Comparison of ENCODE assay signal across 17 cellular contexts in the genomic region with DNA sequence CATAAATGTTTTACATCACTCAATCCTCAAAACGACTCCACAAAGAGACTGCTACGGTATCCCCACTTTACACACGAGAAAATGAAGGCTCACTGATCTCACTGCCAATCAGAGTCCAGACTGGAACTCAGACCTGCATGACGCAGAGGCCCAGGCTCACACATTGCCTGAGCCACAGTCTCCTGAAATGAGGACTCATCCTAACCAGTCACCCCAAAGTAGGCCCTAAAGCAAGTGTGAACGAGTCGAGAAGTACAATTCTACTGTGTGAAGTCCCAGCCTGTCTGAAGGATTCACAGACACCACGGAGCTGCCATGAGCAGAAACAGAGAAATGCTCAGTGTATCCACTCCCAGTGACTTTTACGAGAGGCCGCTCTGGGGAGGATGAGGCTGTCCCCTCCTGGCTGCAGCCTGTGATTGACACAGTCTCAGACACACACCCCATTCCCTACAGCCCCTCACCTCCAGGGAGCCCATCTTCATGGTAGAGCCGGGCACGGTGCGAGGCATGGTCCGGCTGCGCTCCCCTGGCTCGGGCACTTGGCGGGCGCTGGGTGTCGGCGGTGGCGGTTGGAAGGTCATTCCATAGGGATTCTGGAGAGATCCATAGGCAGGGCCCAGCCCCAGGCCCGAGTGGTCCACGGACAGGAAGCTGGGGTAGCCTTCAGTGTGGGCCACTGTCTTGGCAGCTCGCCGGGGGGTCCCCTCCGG. TPM values are rescaled to one million over a fixed set of nuclear protein-coding genes. Genes with fewer than 3 reads are reported as not detected.
DNase-seq lines count a peak whose midpoint lies in the region; ATAC-seq and TF ChIP-seq lines count a peak whose summit lies in the region.
"Had no signal": no experiment of that assay in that cellular context is flagged by ENCODE, and none has a peak within 500 bp of the region (broad histone marks: within the 10 kb centered on the region; RNA-seq: fewer than 3 reads in every experiment).

No MANE protein-coding gene starts in this region.

- no peaks in the 10 kb centered on the region for H3K27me3 Mint-ChIP-seq in activated naive CD8-positive, alpha-beta T cell treated with anti-CD3 and anti-CD28 coated beads, Interleukin-2, amount 50 U/mL, for 24 hours
- no peaks in the 10 kb centered on the region for H3K27me3 Mint-ChIP-seq in activated naive CD8-positive, alpha-beta T cell treated with anti-CD3 and anti-CD28 coated beads for 36 hours
- peaks cover 3% of the 10 kb centered on the region; the same call in 1 of the 2 replicates for H3K27me3 Mint-ChIP-seq in H9 (ENCODE audit: low read depth)

- H3K4me2 ChIP-seq in H9 (ENCODE audit: insufficient read depth, insufficient read length, low read length) (no peak overlapping the region), osteoblast (ENCODE audit: insufficient read depth, low read length) (no peak overlapping the region)
- H3K4me2 ChIP-seq: BLaER1 had no signal

- no peak overlapping the region for H3K9ac ChIP-seq in H9 (ENCODE audit: extremely low read depth, insufficient read length, low read length)
- H3K9ac ChIP-seq: BLaER1, GM23248 had no signal

- H4K20me1 ChIP-seq in H9 (ENCODE audit: control insufficient read depth, insufficient read depth, insufficient read length) (no peaks in the 10 kb centered on the region), osteoblast (ENCODE audit: insufficient read depth, low read length) (peaks cover 5% of the 10 kb centered on the region)

- H3K9me3 Mint-ChIP-seq in activated naive CD8-positive, alpha-beta T cell treated with anti-CD3 and anti-CD28 coated beads, Interleukin-2, amount 50 U/mL, for 24 hours, result no peaks in the 10 kb centered on the region
- H3K9me3 Mint-ChIP-seq in activated naive CD8-positive, alpha-beta T cell treated with anti-CD3 and anti-CD28 coated beads for 36 hours, result no peaks in the 10 kb centered on the region
- no peaks in the 10 kb centered on the region for H3K9me3 Mint-ChIP-seq in H9
- H3K9me3 Mint-ChIP-seq: CD8-positive, alpha-beta memory T cell had no signal

- no peaks in the 10 kb centered on the region for H3K9me3 ChIP-seq in H9 (ENCODE audit: control insufficient read depth, low read depth, low read length)
- H3K9me3 ChIP-seq in osteoblast (ENCODE audit: low read depth, low read length), result no peaks in the 10 kb centered on the region
- H3K9me3 ChIP-seq: BLaER1, Caco-2, HAP-1 had no signal

- no peak overlapping the region for H4K8ac ChIP-seq in H9 (replicated peaks; ENCODE audit: insufficient read length, low read depth, low read length)

- H4K5ac ChIP-seq in H9 (ENCODE audit: insufficient read length, low read depth, low read length), result no peak overlapping the region

- H3K27ac Mint-ChIP-seq in activated naive CD8-positive, alpha-beta T cell treated with anti-CD3 and anti-CD28 coated beads, Interleukin-2, amount 50 U/mL, for 24 hours, result no peak overlapping the region
- no peak overlapping the region for H3K27ac Mint-ChIP-seq in activated naive CD8-positive, alpha-beta T cell treated with anti-CD3 and anti-CD28 coated beads for 36 hours
- H3K27ac Mint-ChIP-seq in H9, result peak overlapping the region; percentile 19 to 26 (median 26); a peak in 2 of 7 replicates

- H3K4me3 Mint-ChIP-seq in activated naive CD8-positive, alpha-beta T cell treated with anti-CD3 and anti-CD28 coated beads, Interleukin-2, amount 50 U/mL, for 24 hours, result no peak overlapping the region
- H3K4me3 Mint-ChIP-seq in activated naive CD8-positive, alpha-beta T cell treated with anti-CD3 and anti-CD28 coated beads for 36 hours, result no peak overlapping the region
- no peak overlapping the region for H3K4me3 Mint-ChIP-seq in H9
- H3K4me3 Mint-ChIP-seq: CD8-positive, alpha-beta memory T cell had no signal

- H3K4me1 ChIP-seq in H9 (ENCODE audit: insufficient read depth, low read length) (no peaks in the 10 kb centered on the region), osteoblast (ENCODE audit: insufficient read depth, low read length) (peaks cover 5% of the 10 kb centered on the region)
- H3K4me1 ChIP-seq: Caco-2, HAP-1 had no signal

- H3K79me1 ChIP-seq in H9 (ENCODE audit: insufficient read depth, low read depth, low read length, poor library complexity, severe bottlenecking), result no peaks in the 10 kb centered on the region

- no peak overlapping the region for H3T11ph ChIP-seq in H9 (ENCODE audit: low read length)

- no peak overlapping the region for H3K56ac ChIP-seq in H9 (ENCODE audit: insufficient read length, low read depth, low read length)

- no peak overlapping the region for H3K18ac ChIP-seq in H9 (ENCODE audit: insufficient read length, low read depth, low read length)

- H2BK5ac ChIP-seq in H9 (ENCODE audit: insufficient read length, low read length), result no peak overlapping the region

- H3K36me3 ChIP-seq in osteoblast (ENCODE audit: insufficient read depth, low read length), result peaks cover 4% of the 10 kb centered on the region
- H3K36me3 ChIP-seq: HAP-1 had no signal

- H2BK120ac ChIP-seq in H9 (ENCODE audit: low read depth, low read length, poor library complexity, severe bottlenecking), result no peak overlapping the region

- H3K4me1 Mint-ChIP-seq in activated naive CD8-positive, alpha-beta T cell treated with anti-CD3 and anti-CD28 coated beads, Interleukin-2, amount 50 U/mL, for 24 hours, result no peaks in the 10 kb centered on the region
- H3K4me1 Mint-ChIP-seq in activated naive CD8-positive, alpha-beta T cell treated with anti-CD3 and anti-CD28 coated beads for 36 hours, result no peaks in the 10 kb centered on the region
- peaks cover 0 to 12% of the 10 kb centered on the region in 2 experiments; a peak in 3 of 4 replicates for H3K4me1 Mint-ChIP-seq in H9
- H3K4me1 Mint-ChIP-seq: CD8-positive, alpha-beta memory T cell had no signal

- H3K27me3 ChIP-seq in H9 (ENCODE audit: insufficient read depth, low read length) (no peaks in the 10 kb centered on the region), dorsolateral prefrontal cortex (no peaks in the 10 kb centered on the region), osteoblast (ENCODE audit: insufficient read depth, low read length) (no peaks in the 10 kb centered on the region)
- H3K27me3 ChIP-seq: BLaER1 had no signal

- H2AFZ ChIP-seq in H9 (ENCODE audit: low read length) (no peak overlapping the region), osteoblast (ENCODE audit: low read length) (no peak overlapping the region)
- H2AFZ ChIP-seq: GM23248 had no signal

- H3K79me2 ChIP-seq in H9 (ENCODE audit: insufficient read depth, low read length) (no peaks in the 10 kb centered on the region), osteoblast (ENCODE audit: insufficient read depth, low read length) (no peaks in the 10 kb centered on the region)

- no peak overlapping the region for H3K14ac ChIP-seq in H9 (ENCODE audit: insufficient read depth, low read length)

- intact Hi-C loops in dorsolateral prefrontal cortex (cut with DNase I), result no loop called here

- no peak overlapping the region for H2AK5ac ChIP-seq in H9 (ENCODE audit: insufficient read length, low read length)

- no peaks in the 10 kb centered on the region for H3K36me3 Mint-ChIP-seq in activated naive CD8-positive, alpha-beta T cell treated with anti-CD3 and anti-CD28 coated beads, Interleukin-2, amount 50 U/mL, for 24 hours (ENCODE audit: low read depth)
- no peaks in the 10 kb centered on the region for H3K36me3 Mint-ChIP-seq in activated naive CD8-positive, alpha-beta T cell treated with anti-CD3 and anti-CD28 coated beads for 36 hours
- H3K36me3 Mint-ChIP-seq in H9 (ENCODE audit: insufficient read depth in 1 of 3, low read depth in 3 of 3), result no peaks in the 10 kb centered on the region; a peak in 1 of 7 replicates
- H3K36me3 Mint-ChIP-seq: CD8-positive, alpha-beta memory T cell had no signal

- no peak overlapping the region for H2BK15ac ChIP-seq in H9 (ENCODE audit: low read depth, low read length)

- H2BK12ac ChIP-seq in H9 (ENCODE audit: insufficient read length, low read depth, low read length), result no peak overlapping the region

- H2BK20ac ChIP-seq in H9 (ENCODE audit: low read depth, low read length, poor library complexity, severe bottlenecking), result no peak overlapping the region

- H3K4ac ChIP-seq in H9 (ENCODE audit: low read depth, low read length), result no peak overlapping the region

- no peak overlapping the region for H4K91ac ChIP-seq in H9 (ENCODE audit: insufficient read length, low read depth, low read length)

- no peak overlapping the region for H3K4me3 ChIP-seq in dorsolateral prefrontal cortex
- H3K4me3 ChIP-seq in osteoblast (ENCODE audit: insufficient read depth, low read length), result no peak overlapping the region
- H3K4me3 ChIP-seq: BLaER1, GM23248, HAP-1 had no signal

- H3K23ac ChIP-seq in H9 (ENCODE audit: insufficient read length, low read depth, low read length), result no peak overlapping the region

- no peak for DNase-seq in activated naive CD8-positive, alpha-beta T cell treated with anti-CD3 and anti-CD28 coated beads, Interleukin-2, amount 50 U/mL, for 24 hours
- DNase-seq in activated naive CD8-positive, alpha-beta T cell treated with anti-CD3 and anti-CD28 coated beads for 36 hours, result no peak
- DNase-seq in H9 (no peak), dorsolateral prefrontal cortex (no peak), osteoblast (ENCODE audit: insufficient read length, low spot score, missing footprints) (peak; percentile 89), NCI-H2081 (lab: John Stamatoyannopoulos, UW) (no peak)
- DNase-seq: Caco-2; CD8-positive, alpha-beta memory T cell; DND-41; GDM1; GM23248 had no signal

- TF ChIP-seq CTCF in H9 (conservative IDR thresholded peaks at IDR 0.05) (no peak), dorsolateral prefrontal cortex (IDR thresholded peaks at IDR 0.05 in 54 of 56, conservative IDR thresholded peaks at IDR 0.05 in 2 of 56; ENCODE audit: low read depth in 1 of 56, partially characterized antibody in 56 of 56) (no peak), osteoblast (IDR thresholded peaks at IDR 0.05; ENCODE audit: extremely low read depth, low read depth, low read length) (no peak)

- H3K23me2 ChIP-seq in H9 (ENCODE audit: insufficient read length, low read depth, low read length, poor library complexity, severe bottlenecking), result no peaks in the 10 kb centered on the region

- no peak overlapping the region for H3K27ac ChIP-seq in H9 (ENCODE audit: insufficient read length, low read depth, low read length)
- peak overlapping the region in 31 of 59 donors; percentile 7 to 85 (median 34) for H3K27ac ChIP-seq in dorsolateral prefrontal cortex
- H3K27ac ChIP-seq in osteoblast (ENCODE audit: low read depth, low read length), result no peak overlapping the region
- H3K27ac ChIP-seq: 22Rv1, BLaER1, GM23248, HL-60 had no signal

- peak; percentile 10 for ATAC-seq in activated naive CD8-positive, alpha-beta T cell treated with anti-CD3 and anti-CD28 coated beads, Interleukin-2, amount 50 U/mL, for 24 hours
- no peak for ATAC-seq in HG02759 (IDR thresholded peaks at IDR 0.05; ENCODE audit: unreplicated experiment)
- no peak for ATAC-seq in GM18868 (IDR thresholded peaks at IDR 0.05; ENCODE audit: unreplicated experiment)

- WGBS in H9 (ENCODE audit: extremely low coverage, insufficient read length, low lambda C conversion rate), result no CpG with 5 or more reads among the region's 25 CpGs

RNA-seq across cellular contexts. Expression of a gene that starts 26.7 kb away (rescaled TPM):
- total RNA-seq in activated naive CD8-positive, alpha-beta T cell treated with anti-CD3 and anti-CD28 coated beads for 36 hours, result under 1 TPM; 0.36 to 0.93 TPM
- 6.2 and 6.5 TPM in 2 replicates for total RNA-seq in H9 (2021)
- total RNA-seq in dorsolateral prefrontal cortex, result 100 to 1,000 TPM in 60 of 120 experiments, 10 to 100 TPM in 60; 24.6 to 285 (median 97.8) TPM
- 158 and 197 TPM in 2 replicates for total RNA-seq in osteoblast

RNA-seq across cellular contexts. Expression of a gene that starts 33.6 kb away (rescaled TPM):
- under 1 TPM; 0.08 to 0.18 TPM for total RNA-seq in activated naive CD8-positive, alpha-beta T cell treated with anti-CD3 and anti-CD28 coated beads for 36 hours
- total RNA-seq in H9 (2021) (10.7 and 10.9 TPM in 2 replicates), dorsolateral prefrontal cortex (100 to 1,000 TPM; 101 to 272 (median 186) TPM), osteoblast (5.8 and 7.4 TPM in 2 replicates)

Comparison
In these comparisons a context has a peak if more than half of its experiments do, and no peak if none do; other contexts are left out.
1. H3K27ac Mint-ChIP-seq: peak in H9 (3 of 3); none in activated naive CD8-positive, alpha-beta T cell treated with anti-CD3 and anti-CD28 coated beads, Interleukin-2, amount 50 U/mL, for 24 hours (single experiment) and activated naive CD8-positive, alpha-beta T cell treated with anti-CD3 and anti-CD28 coated beads for 36 hours (single experiment).
2. H3K27ac ChIP-seq: peak in dorsolateral prefrontal cortex (31 of 59); none in H9 (single experiment) and osteoblast (single experiment).